ENCODE assay signal across 28 cellular contexts in genomic region chr1:94551449-94551848, GRCh38. TPM values are rescaled to one million over a fixed set of nuclear protein-coding genes. Genes with fewer than 3 reads are reported as not detected.
A peak's percentile ranks its signal among the peaks of the same experiment; 100 is the strongest.
DNase-seq lines count a peak whose midpoint lies in the region; ATAC-seq, FAIRE-seq and TF ChIP-seq lines count a peak whose summit lies in the region.
"Had no signal": no experiment of that assay in that cellular context is flagged by ENCODE, and none has a peak within 500 bp of the region (broad histone marks: within the 10 kb centered on the region; RNA-seq: fewer than 3 reads in every experiment).

No MANE protein-coding gene starts in this region.

- no peak for FAIRE-seq in HepG2 (lab: Jason Lieb, UNC)
- FAIRE-seq: GM12892 had no signal

- in situ Hi-C loops in HepG2 (cut with HindIII; ENCODE audit: extremely low pct_ligation_motif_present, low pct_unique_long_range_greater_than_20kb): no loop called here

- H3K27ac Mint-ChIP-seq in activated CD8-positive, alpha-beta memory T cell treated with anti-CD3 and anti-CD28 coated beads, Interleukin-2, amount 10 ng/mL, durations not matched to agents 7 days and 5 days: no peak overlapping the region
- H3K27ac Mint-ChIP-seq: activated naive CD4-positive, alpha-beta T cell treated with anti-CD3 and anti-CD28 coated beads for 36 hours; activated T-cell treated with anti-CD3 and anti-CD28 coated beads, Interleukin-2, amount 50 U/mL, for 72 hours; natural killer cell treated with Interleukin-12 subunit alpha and Interleukin-12 subunit beta and Interleukin-15 and Interleukin-18, amount 100 ng/mL, for 72 hours had no signal

- H3K4me1 ChIP-seq in HepG2 (ENCODE audit: insufficient read depth, low read length): peaks cover 69% of the 10 kb centered on the region
- H3K4me1 ChIP-seq in right lobe of liver: no peaks in the 10 kb centered on the region
- H3K4me1 ChIP-seq in esophagus (ENCODE audit: control insufficient read depth in 2 of 2, insufficient read depth in 2 of 2, low read length in 1 of 2): peaks cover 3 to 18% of the 10 kb centered on the region in 2 donors
- peaks cover 56% of the 10 kb centered on the region for H3K4me1 ChIP-seq in parathyroid adenoma
- H3K4me1 ChIP-seq: gastroesophageal sphincter, psoas muscle had no signal

- no peak overlapping the region for H3K4me3 Mint-ChIP-seq in activated CD8-positive, alpha-beta memory T cell treated with anti-CD3 and anti-CD28 coated beads, Interleukin-2, amount 10 ng/mL, durations not matched to agents 7 days and 5 days
- H3K4me3 Mint-ChIP-seq: activated naive CD4-positive, alpha-beta T cell treated with anti-CD3 and anti-CD28 coated beads for 36 hours; activated T-cell treated with anti-CD3 and anti-CD28 coated beads, Interleukin-2, amount 50 U/mL, for 72 hours; natural killer cell treated with Interleukin-12 subunit alpha and Interleukin-12 subunit beta and Interleukin-15 and Interleukin-18, amount 100 ng/mL, for 72 hours had no signal

- DNase-seq in HepG2 (ENCODE audit: low spot score) (no peak), right lobe of liver (no peak), NOMO-1 (lab: John Stamatoyannopoulos, UW; ENCODE audit: unreplicated experiment in 2 of 2) (no peak)
- no peak for DNase-seq in activated CD8-positive, alpha-beta memory T cell treated with anti-CD3 and anti-CD28 coated beads, Interleukin-2, amount 10 ng/mL, durations not matched to agents 7 days and 5 days
- DNase-seq: activated CD4-positive, alpha-beta T cell treated with anti-CD3 and anti-CD28 coated beads for 48 hours; activated naive CD4-positive, alpha-beta T cell treated with anti-CD3 and anti-CD28 coated beads for 36 hours; activated T-cell treated with anti-CD3 and anti-CD28 coated beads, Interleukin-2, amount 50 U/mL, for 72 hours; anterior cingulate cortex; BE2C; DND-41; Kasumi-1; NCI-H1092; NCI-H2029; NCI-H345; NCI-H774; psoas muscle; stimulated activated CD4-positive, alpha-beta T cell treated with anti-CD3 and anti-CD28 coated beads, Interleukin-4, amount 100 ng/mL, for 1 hour; stimulated activated naive CD8-positive, alpha-beta T cell treated with anti-CD3 and anti-CD28 coated beads, Interleukin-15, Interleukin-2, amounts not matched to agents 100 U/mL and 50 U/mL, for 24 hours; transverse colon had no signal

- H3K27me3 ChIP-seq in HepG2 (ENCODE audit: control insufficient read depth in 1 of 2, insufficient read depth in 2 of 2, low read length in 2 of 2) (peaks cover 0 to 6% of the 10 kb centered on the region in 2 experiments; a peak in 1 of 5 replicates), right lobe of liver (no peaks in the 10 kb centered on the region), esophagus (ENCODE audit: control insufficient read depth in 1 of 2, insufficient read depth in 2 of 2, low read length in 2 of 2) (no peaks in the 10 kb centered on the region), parathyroid adenoma (ENCODE audit: control insufficient read depth, insufficient read depth, low read length) (no peaks in the 10 kb centered on the region)
- H3K27me3 ChIP-seq: BE2C, gastroesophageal sphincter, SJSA1, transverse colon had no signal

- peaks cover 31% of the 10 kb centered on the region for H3K27me3 Mint-ChIP-seq in activated CD8-positive, alpha-beta memory T cell treated with anti-CD3 and anti-CD28 coated beads, Interleukin-2, amount 10 ng/mL, durations not matched to agents 7 days and 5 days

- BruUV-seq in HepG2 (replicated peaks; lab: Mats Ljungman, UMichigan): no TSS peak

- 0 out of 6 replicates have a peak overlapping the region, but pooled peaks of 1 of the 3 experiments have one; percentile 14 for H3K4me3 ChIP-seq in HepG2 (replicated peaks in 1 of 3; ENCODE audit: insufficient read depth in 1 of 3, low read depth in 2 of 3, low read length in 3 of 3)
- no peak overlapping the region for H3K4me3 ChIP-seq in right lobe of liver
- no peak overlapping the region for H3K4me3 ChIP-seq in esophagus (ENCODE audit: low read depth in 1 of 2, low read length in 2 of 2)
- H3K4me3 ChIP-seq in parathyroid adenoma (ENCODE audit: low read depth, low read length): peak overlapping the region; percentile 7
- H3K4me3 ChIP-seq: gastroesophageal sphincter, psoas muscle, SJSA1, transverse colon had no signal

- WGBS in HepG2 (ENCODE audit: low lambda C conversion rate): 29% methylated on average over 7 of the region's 7 CpGs
- WGBS in right lobe of liver (ENCODE audit: insufficient coverage, low coverage, low lambda C conversion rate, missing lambda C conversion rate): 61% methylated on average over 6 of the region's 7 CpGs
- 75 to 83% methylated on average over 7 of the region's 7 CpGs for WGBS in esophagus, 2 donors

- H3K27ac ChIP-seq in HepG2 (ENCODE audit: extremely low read length, insufficient read depth, low read length) (no peak overlapping the region), right lobe of liver (no peak overlapping the region), esophagus (ENCODE audit: low read depth in 2 of 2, low read length in 1 of 2) (peak overlapping the region; percentile 10 to 79), parathyroid adenoma (peak overlapping the region; percentile 96)
- H3K27ac ChIP-seq: psoas muscle, SJSA1 had no signal

- POLR2A ChIA-PET in HepG2 (lab: Yijun Ruan, JAX): no interaction called here

- no peaks in the 10 kb centered on the region for H3K36me3 ChIP-seq in HepG2 (replicated peaks in 1 of 2; ENCODE audit: control insufficient read depth in 1 of 2, insufficient read depth in 2 of 2, low read length in 2 of 2)
- no peaks in the 10 kb centered on the region for H3K36me3 ChIP-seq in right lobe of liver
- H3K36me3 ChIP-seq in esophagus (ENCODE audit: control insufficient read depth in 2 of 2, insufficient read depth in 2 of 2, low read length in 1 of 2): no peaks in the 10 kb centered on the region
- H3K36me3 ChIP-seq in parathyroid adenoma (ENCODE audit: control insufficient read depth, insufficient read depth, low read length): no peaks in the 10 kb centered on the region
- H3K36me3 ChIP-seq: BE2C, gastroesophageal sphincter, SJSA1, transverse colon had no signal

- TF ChIP-seq CTCF in HepG2 (CRISPR knock-in tag; IDR thresholded peaks at IDR 0.05) (no peak), right lobe of liver (IDR thresholded peaks at IDR 0.05) (no peak), parathyroid adenoma (IDR thresholded peaks at IDR 0.05) (no peak)

- H2AFZ ChIP-seq in HepG2 (ENCODE audit: low read length) (no peak overlapping the region), parathyroid adenoma (peak overlapping the region; percentile 70)

- no peaks in the 10 kb centered on the region for H3K9me3 Mint-ChIP-seq in activated CD8-positive, alpha-beta memory T cell treated with anti-CD3 and anti-CD28 coated beads, Interleukin-2, amount 10 ng/mL, durations not matched to agents 7 days and 5 days (ENCODE audit: low read depth)
- H3K9me3 Mint-ChIP-seq: activated naive CD4-positive, alpha-beta T cell treated with anti-CD3 and anti-CD28 coated beads for 36 hours; activated T-cell treated with anti-CD3 and anti-CD28 coated beads, Interleukin-2, amount 50 U/mL, for 72 hours; natural killer cell treated with Interleukin-12 subunit alpha and Interleukin-12 subunit beta and Interleukin-15 and Interleukin-18, amount 100 ng/mL, for 72 hours had no signal

- TF ChIP-seq EP300 in HepG2 (IDR thresholded peaks at IDR 0.05; ENCODE audit: low read depth in 2 of 2, low read length in 2 of 2) (no peak), HepG2 (CRISPR knock-in tag; IDR thresholded peaks at IDR 0.05; ENCODE audit: borderline replicate concordance) (no peak)

- CTCF ChIA-PET in HepG2 (lab: Yijun Ruan, JAX; ENCODE audit: low intra/inter-chr PET ratio, low total read pairs): no interaction called here
- CTCF ChIA-PET in activated CD8-positive, alpha-beta memory T cell treated with anti-CD3 and anti-CD28 coated beads, Interleukin-2, amount 10 ng/mL, durations not matched to agents 7 days and 5 days (lab: Charles Lee): no interaction called here

- no peaks in the 10 kb centered on the region for H3K4me1 Mint-ChIP-seq in activated CD8-positive, alpha-beta memory T cell treated with anti-CD3 and anti-CD28 coated beads, Interleukin-2, amount 10 ng/mL, durations not matched to agents 7 days and 5 days

- H3K4me2 ChIP-seq in HepG2 (ENCODE audit: low read depth, low read length) (peak overlapping the region; percentile 87), parathyroid adenoma (ENCODE audit: low read length) (peak overlapping the region; percentile 59)

- TF ChIP-seq POLR2A in HepG2 (IDR thresholded peaks at IDR 0.05; ENCODE audit: insufficient read depth in 1 of 2, low read depth in 2 of 2, low read length in 2 of 2): no peak
- TF ChIP-seq POLR2A in right lobe of liver (IDR thresholded peaks at IDR 0.05): no peak

- no peak overlapping the region for H3K9ac ChIP-seq in HepG2 (ENCODE audit: insufficient read depth, low read depth, low read length)
- H3K9ac ChIP-seq in parathyroid adenoma: no peak overlapping the region

- H3K9me3 ChIP-seq in HepG2 (ENCODE audit: low read length) (no peaks in the 10 kb centered on the region), right lobe of liver (no peaks in the 10 kb centered on the region), esophagus (ENCODE audit: control insufficient read depth in 2 of 2, insufficient read depth in 1 of 2, low read depth in 1 of 2, low read length in 1 of 2) (peaks cover 0 to 1% of the 10 kb centered on the region in 2 donors), parathyroid adenoma (ENCODE audit: control insufficient read depth, low read length) (no peaks in the 10 kb centered on the region)
- H3K9me3 ChIP-seq: BE2C, gastroesophageal sphincter, psoas muscle, SJSA1, transverse colon had no signal

- ATAC-seq in HepG2: peak; percentile 24; the same call in 2 of the 3 replicates
- ATAC-seq in right lobe of liver: no peak
- no peak for ATAC-seq in HG03039 (IDR thresholded peaks at IDR 0.05; ENCODE audit: unreplicated experiment)
- no peak for ATAC-seq in activated CD8-positive, alpha-beta memory T cell treated with anti-CD3 and anti-CD28 coated beads, Interleukin-2, amount 10 ng/mL, durations not matched to agents 7 days and 5 days
- ATAC-seq in GM19467 (IDR thresholded peaks at IDR 0.05; ENCODE audit: unreplicated experiment): no peak
- ATAC-seq: activated T-cell treated with anti-CD3 and anti-CD28 coated beads, Interleukin-2, amount 50 U/mL, for 72 hours; gastroesophageal sphincter; natural killer cell treated with Interleukin-12 subunit alpha and Interleukin-12 subunit beta and Interleukin-15 and Interleukin-18, amount 100 ng/mL, for 72 hours; psoas muscle; stimulated activated naive CD8-positive, alpha-beta T cell treated with anti-CD3 and anti-CD28 coated beads, Interleukin-15, Interleukin-2, amounts not matched to agents 100 U/mL and 50 U/mL, for 24 hours had no signal

- no peaks in the 10 kb centered on the region for H4K20me1 ChIP-seq in HepG2 (ENCODE audit: insufficient read depth, low read length)

- TF ChIP-seq RAD21 in HepG2 (CRISPR knock-in tag; IDR thresholded peaks at IDR 0.05): no peak

- intact Hi-C loops in HepG2 (cut with micrococcal nuclease; ENCODE audit: unreplicated experiment) (loop anchor here (10.0 kb wide), 1 partner anchor 143 kb away; no protein-coding TSS in a partner anchor), right lobe of liver (cut with DNase I) (no loop called here)

- H3K36me3 Mint-ChIP-seq in activated CD8-positive, alpha-beta memory T cell treated with anti-CD3 and anti-CD28 coated beads, Interleukin-2, amount 10 ng/mL, durations not matched to agents 7 days and 5 days: no peaks in the 10 kb centered on the region
- H3K36me3 Mint-ChIP-seq: natural killer cell treated with Interleukin-12 subunit alpha and Interleukin-12 subunit beta and Interleukin-15 and Interleukin-18, amount 100 ng/mL, for 72 hours had no signal

- H3K79me2 ChIP-seq in HepG2 (ENCODE audit: insufficient read depth, low read length) (no peaks in the 10 kb centered on the region), parathyroid adenoma (no peaks in the 10 kb centered on the region)

RNA-seq across cellular contexts. Expression of gene F3, which starts 9.9 kb away (rescaled TPM):
- total RNA-seq in HepG2 (2016; rRNA removed; fragmentation: Illumina TruSeq; extraction: Trizol) (3.4 and 9.0 TPM in 2 replicates), right lobe of liver (1 to 10 TPM in 4 of 6 experiments, under 1 TPM in 2; 0.79 to 6.8 (median 2.6) TPM)
- 1.4 and 1.6 TPM in 2 replicates for total RNA-seq in HepG2 (2016; cell fraction: cytosol; rRNA removed; fragmentation: Illumina TruSeq; extraction: Trizol; ENCODE audit: low read depth)
- 2.9 and 7.7 TPM in 2 replicates for total RNA-seq in HepG2 (2016; cell fraction: insoluble cytoplasmic fraction; rRNA removed; fragmentation: Illumina TruSeq; extraction: Trizol)
- 3.7 and 3.9 TPM in 2 replicates for total RNA-seq in HepG2 (2016; cell fraction: membrane; rRNA removed; fragmentation: Illumina TruSeq; extraction: Trizol)
- total RNA-seq in HepG2 (2016; cell fraction: nucleus; rRNA removed; fragmentation: Illumina TruSeq; extraction: Trizol): 10.1 and 10.5 TPM in 2 replicates
- polyA plus RNA-seq in HepG2 (2011; rRNA removed) (5.8 and 6.6 TPM in 2 replicates), esophagus (10 to 100 TPM; 28.7 to 39.1 TPM)
- 3.0 and 4.3 TPM in 2 replicates for polyA plus RNA-seq in HepG2 (2011; cell fraction: cytosol; rRNA removed)
- 7.5 and 9.6 TPM in 2 replicates for polyA plus RNA-seq in HepG2 (2011; cell fraction: nucleus; rRNA removed)
- 4.0 and 4.2 TPM in 2 replicates for polyA plus RNA-seq in HepG2 (2012)
- polyA plus RNA-seq in HepG2 (2016; cell fraction: cytosol; fragmentation: Illumina TruSeq; extraction: Trizol; ENCODE audit: low read depth): 0.70 and 0.80 TPM in 2 replicates
- polyA plus RNA-seq in HepG2 (2016; cell fraction: insoluble cytoplasmic fraction; fragmentation: Illumina TruSeq; extraction: Trizol; ENCODE audit: low read depth): 2.8 and 3.5 TPM in 2 replicates
- 1.1 and 1.3 TPM in 2 replicates for polyA plus RNA-seq in HepG2 (2016; cell fraction: membrane; fragmentation: Illumina TruSeq; extraction: Trizol; ENCODE audit: low read depth)
- 23.2 and 27.8 TPM in 2 replicates for polyA plus RNA-seq in HepG2 (2016; cell fraction: nucleus; fragmentation: Illumina TruSeq; extraction: Trizol; ENCODE audit: insufficient read depth, low read depth)
- 5.0 and 22.4 TPM in 2 replicates for polyA minus RNA-seq in HepG2 (2011; rRNA and poly(A)+ RNA removed; ENCODE audit: low replicate concordance)
- polyA minus RNA-seq in HepG2 (2011; cell fraction: cytosol; rRNA and poly(A)+ RNA removed): 2.5 and 3.2 TPM in 2 replicates
- 4.8 and 6.8 TPM in 2 replicates for polyA minus RNA-seq in HepG2 (2011; cell fraction: nucleus; rRNA and poly(A)+ RNA removed)
- total RNA-seq in activated CD8-positive, alpha-beta memory T cell treated with anti-CD3 and anti-CD28 coated beads, Interleukin-2, amount 10 ng/mL, durations not matched to agents 7 days and 5 days: under 1 TPM in 1 of 2 experiments, not detected in 1; 0.23 TPM
- total RNA-seq: natural killer cell treated with Interleukin-12 subunit alpha and Interleukin-12 subunit beta and Interleukin-15 and Interleukin-18, amount 100 ng/mL, for 72 hours; OCI-LY7 had no signal

Comparison
In these comparisons a context has a peak if more than half of its experiments do, and no peak if none do; other contexts are left out.
1. H3K27ac ChIP-seq: peak in esophagus (2 of 2) and parathyroid adenoma (single experiment); none in HepG2 (single experiment) and right lobe of liver (0 of 3).